8 cellular contexts compared by ENCODE assay signal in the genomic region with DNA sequence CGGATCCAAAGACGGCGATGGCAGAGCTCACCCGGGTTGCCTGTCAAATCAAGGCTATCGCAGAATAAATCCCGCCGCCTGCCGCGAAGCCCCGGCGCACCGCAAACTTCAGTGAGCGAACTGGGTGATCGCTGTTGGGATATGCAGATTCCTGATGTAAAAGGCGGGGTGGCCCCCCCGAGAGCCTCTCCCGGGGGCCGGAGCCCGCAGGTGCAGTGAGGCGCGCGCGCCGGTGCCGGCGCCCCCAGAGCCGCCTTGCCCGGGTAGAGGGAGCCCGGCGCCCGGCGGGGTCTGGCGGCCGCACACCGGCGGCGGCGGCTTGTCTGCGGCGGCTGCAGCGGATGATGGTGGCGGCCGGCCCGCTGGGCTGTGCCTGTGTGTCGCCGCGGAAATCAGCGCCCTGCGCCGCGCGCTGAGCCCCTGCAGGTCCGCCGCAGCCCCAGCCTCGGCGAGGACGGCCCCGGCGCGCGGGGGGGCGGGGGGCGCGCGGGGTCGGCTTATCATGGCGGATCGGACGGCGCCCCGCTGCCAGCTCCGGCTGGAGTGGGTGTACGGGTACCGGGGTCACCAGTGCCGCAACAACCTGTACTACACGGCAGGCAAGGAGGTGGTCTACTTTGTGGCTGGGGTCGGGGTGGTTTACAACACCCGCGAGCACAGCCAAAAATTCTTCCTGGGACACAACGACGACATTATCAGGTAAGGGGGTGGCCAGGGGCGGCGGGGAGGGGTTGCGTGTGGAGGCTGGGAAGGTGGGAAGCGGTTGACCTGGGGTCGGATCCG. TPM values are rescaled to one million over a fixed set of nuclear protein-coding genes. Genes with fewer than 3 reads are reported as not detected.
A peak's percentile ranks its signal among the peaks of the same experiment; 100 is the strongest.
DNase-seq lines count a peak whose midpoint lies in the region; TF ChIP-seq lines count a peak whose summit lies in the region.

No MANE protein-coding gene starts in this region.

- H3K27ac ChIP-seq in SJSA1 (no peak overlapping the region), suprapubic skin (no peak overlapping the region)

- H3K36me3 ChIP-seq in SJSA1: no peaks in the 10 kb centered on the region
- no peaks in the 10 kb centered on the region for H3K36me3 ChIP-seq in suprapubic skin

- 5 to 8% methylated on average over 27 to 53 of the region's 87 CpGs for WGBS in lower leg skin, 2 donors
- WGBS in suprapubic skin: 15% methylated on average over 13 of the region's 87 CpGs

- H3K27me3 ChIP-seq in SJSA1 (replicated peaks) (peaks cover 28% of the 10 kb centered on the region), suprapubic skin (no peaks in the 10 kb centered on the region)

- intact Hi-C loops in lower leg skin (cut with DNase I; ENCODE audit: low total_unique reads): loop anchor here (10.0 kb wide), 1 partner anchor 110 kb away; no protein-coding TSS in a partner anchor

- DNase-seq in AG04449 (ENCODE audit: low read depth, low spot score) (no peak), SJSA1 (ENCODE audit: low read depth in 1 of 2, low spot score in 2 of 2) (peak in 1 of 2 experiments; percentile 32), cerebellar cortex (ENCODE audit: low spot score) (peak; percentile 33), lower leg skin (ENCODE audit: low spot score in 2 of 2) (peak in 1 of 2 donors; percentile 86), suprapubic skin (ENCODE audit: low spot score in 2 of 2) (peak; percentile 72 to 77), amniotic stem cell (lab: John Stamatoyannopoulos, UW) (no peak), NCI-H1048 (lab: John Stamatoyannopoulos, UW) (no peak)

- H3K9me3 ChIP-seq in SJSA1 (replicated peaks): no peaks in the 10 kb centered on the region
- H3K9me3 ChIP-seq in suprapubic skin: no peaks in the 10 kb centered on the region

- H3K4me3 ChIP-seq in AG04449 (ENCODE audit: low read depth, low read length) (peak overlapping the region; percentile 75), GM12875 (ENCODE audit: low read depth, low read length) (peak overlapping the region; percentile 1), SJSA1 (peak overlapping the region; percentile 61), lower leg skin (ENCODE audit: low read depth, poor library complexity, severe bottlenecking) (peak overlapping the region; percentile 32), suprapubic skin (peak overlapping the region; percentile 74)

- no peak for TF ChIP-seq POLR2A in lower leg skin (IDR thresholded peaks at IDR 0.05)
- no peak for TF ChIP-seq POLR2A in suprapubic skin (IDR thresholded peaks at IDR 0.05)

- CTCF ChIA-PET in AG04449 (lab: Yijun Ruan, JAX): interaction anchor here (0.7 kb wide), 1 partner anchor 58 kb away, joined by 3 read pairs; no protein-coding TSS in a partner anchor

- TF ChIP-seq CTCF in AG04449 (IDR thresholded peaks at IDR 0.05; ENCODE audit: insufficient read depth, low read length, missing control alignments) (no peak), GM12875 (IDR thresholded peaks at IDR 0.05; ENCODE audit: borderline replicate concordance, insufficient read depth, low read depth, low read length) (no peak), lower leg skin (IDR thresholded peaks at IDR 0.05) (no peak), suprapubic skin (IDR thresholded peaks at IDR 0.05) (no peak)

- H3K4me1 ChIP-seq in SJSA1 (replicated peaks) (peaks cover 32% of the 10 kb centered on the region), suprapubic skin (peaks cover 17% of the 10 kb centered on the region)

- POLR2A ChIA-PET in AG04449 (lab: Yijun Ruan, JAX): no interaction called here

- TF ChIP-seq EP300 in suprapubic skin (IDR thresholded peaks at IDR 0.05): no peak

RNA-seq across cellular contexts. Expression of gene EML6, which starts 1.3 kb away (rescaled TPM):
- 1.3 TPM in 1 of 2 replicates, not detected in the other for total RNA-seq in SJSA1 (2014; rRNA removed; shearing (Covaris generic))
- 1 to 10 TPM; 1.8 to 4.4 (median 3.3) TPM for total RNA-seq in lower leg skin
- total RNA-seq in suprapubic skin: 10 to 100 TPM in 1 of 4 donors, 1 to 10 TPM in 3; 2.3 to 15.1 (median 4.1) TPM

Comparison
In these comparisons a context has a peak if more than half of its experiments do, and no peak if none do; other contexts are left out.
1. DNase-seq: peak in cerebellar cortex (single experiment) and suprapubic skin (2 of 2); none in AG04449 (single experiment), amniotic stem cell (single experiment) and NCI-H1048 (single experiment).
2. H3K4me3 ChIP-seq: peak in every context shown above with its lines; median percentile 75 in AG04449; 74 in suprapubic skin; 61 in SJSA1; 32 in lower leg skin; 1 in GM12875.